ENCODE assay signal across 10 cellular contexts in the genomic region with DNA sequence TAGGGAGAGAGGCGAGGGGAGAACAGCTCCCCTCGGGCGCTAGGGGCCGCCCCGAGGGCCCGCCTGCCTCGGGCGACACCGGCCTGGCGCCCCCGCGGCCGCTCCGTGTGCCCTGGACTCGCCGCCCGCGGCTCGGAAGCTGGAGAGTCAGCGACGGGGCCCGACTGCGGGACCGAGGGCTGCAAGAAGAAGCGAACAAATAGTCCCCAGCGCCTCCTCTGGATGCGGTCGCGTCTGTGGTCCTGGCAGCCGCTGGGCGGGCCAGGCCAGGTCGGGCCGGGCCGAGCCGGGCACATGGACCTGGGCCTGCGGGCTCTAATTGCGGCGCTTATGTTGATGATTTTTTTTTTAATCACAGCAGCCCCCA. TPM values are rescaled to one million over a fixed set of nuclear protein-coding genes. Genes with fewer than 3 reads are reported as not detected.
DNase-seq lines count a peak whose midpoint lies in the region; ATAC-seq and TF ChIP-seq lines count a peak whose summit lies in the region.
"Had no signal": no experiment of that assay in that cellular context is flagged by ENCODE, and none has a peak within 500 bp of the region (broad histone marks: within the 10 kb centered on the region; RNA-seq: fewer than 3 reads in every experiment).

No MANE protein-coding gene starts in this region.

- H3K4me1 Mint-ChIP-seq in effector memory CD8-positive, alpha-beta T cell (ENCODE audit: low read depth in 2 of 2) = peaks cover 6 to 9% of the 10 kb centered on the region in 2 donors
- peaks cover 9 to 21% (median 14%) of the 10 kb centered on the region in 4 donors for H3K4me1 Mint-ChIP-seq in naive thymus-derived CD8-positive, alpha-beta T cell

- ATAC-seq in Right ventricle myocardium inferior = no peak
- peak; percentile 35 for ATAC-seq in effector memory CD8-positive, alpha-beta T cell (replicated peaks)
- ATAC-seq in naive thymus-derived CD8-positive, alpha-beta T cell = peak; percentile 24 to 27
- ATAC-seq in HG03045 (IDR thresholded peaks at IDR 0.05; ENCODE audit: unreplicated experiment) = no peak

- TF ChIP-seq POLR2A in vagina (IDR thresholded peaks at IDR 0.05) = no peak

- H3K4me3 Mint-ChIP-seq in effector memory CD8-positive, alpha-beta T cell = peak overlapping the region; percentile 43 to 49
- H3K4me3 Mint-ChIP-seq in naive thymus-derived CD8-positive, alpha-beta T cell = peak overlapping the region; percentile 57 to 85 (median 78)
- H3K4me3 Mint-ChIP-seq: T-helper 2 cell treated with Interferon-gamma antibody and Interleukin-4, amounts not matched to agents 5 μg/mL and 100 μg/mL, for 36 hours had no signal

- intact Hi-C loops in Right ventricle myocardium inferior (cut with DNase I) = no loop called here
- intact Hi-C loops in vagina (cut with DNase I) = loop anchor here (5.0 to 10.0 kb wide), 2 partner anchors 695 to 1023 kb away; no protein-coding TSS in a partner anchor

- H3K27me3 ChIP-seq in cardiac muscle cell (peaks cover 100% of the 10 kb centered on the region), vagina (no peaks in the 10 kb centered on the region)

- H3K27ac ChIP-seq in cardiac muscle cell = no peak overlapping the region
- peak overlapping the region; percentile 77 for H3K27ac ChIP-seq in vagina

- H3K36me3 Mint-ChIP-seq in effector memory CD8-positive, alpha-beta T cell (ENCODE audit: insufficient read depth) = peaks cover 49% of the 10 kb centered on the region
- peaks cover 3 to 10% (median 6%) of the 10 kb centered on the region in 3 donors for H3K36me3 Mint-ChIP-seq in naive thymus-derived CD8-positive, alpha-beta T cell

- POLR2A ChIA-PET in naive thymus-derived CD8-positive, alpha-beta T cell (lab: Charles Lee) = interaction anchor here (0.5 to 0.9 kb wide), 2 partner anchors 706 to 1073 kb away, joined by 3 read pairs; no protein-coding TSS in a partner anchor

- H3K4me3 ChIP-seq in cardiac muscle cell = peak overlapping the region; percentile 30
- H3K4me3 ChIP-seq in vagina = peak overlapping the region; percentile 33 to 47

- H3K9me3 ChIP-seq in cardiac muscle cell (ENCODE audit: low read depth) = no peaks in the 10 kb centered on the region
- H3K9me3 ChIP-seq in vagina = no peaks in the 10 kb centered on the region

- no peaks in the 10 kb centered on the region for H3K36me3 ChIP-seq in cardiac muscle cell
- H3K36me3 ChIP-seq in vagina = peaks cover 0 to 5% of the 10 kb centered on the region in 2 donors

- H3K27ac Mint-ChIP-seq in effector memory CD8-positive, alpha-beta T cell = no peak overlapping the region
- H3K27ac Mint-ChIP-seq in naive thymus-derived CD8-positive, alpha-beta T cell = no peak overlapping the region

- no peaks in the 10 kb centered on the region for H3K4me1 ChIP-seq in cardiac muscle cell (ENCODE audit: low read depth)
- peaks cover 11% of the 10 kb centered on the region for H3K4me1 ChIP-seq in vagina

- DNase-seq in cardiac muscle cell (ENCODE audit: low read depth in 1 of 2, low spot score in 1 of 2) (no peak), Right ventricle myocardium inferior (ENCODE audit: missing footprints) (no peak), vagina (ENCODE audit: extremely low spot score in 2 of 2) (no peak), dermis blood vessel endothelial cell (no peak), NCI-H187 (lab: John Stamatoyannopoulos, UW) (no peak)
- no peak for DNase-seq in effector memory CD8-positive, alpha-beta T cell
- no peak for DNase-seq in naive thymus-derived CD8-positive, alpha-beta T cell

- H3K27me3 Mint-ChIP-seq in effector memory CD8-positive, alpha-beta T cell = peaks cover 83 to 85% of the 10 kb centered on the region in 2 donors
- peaks cover 59 to 87% (median 76%) of the 10 kb centered on the region in 5 donors for H3K27me3 Mint-ChIP-seq in naive thymus-derived CD8-positive, alpha-beta T cell

- TF ChIP-seq CTCF in cardiac muscle cell (IDR thresholded peaks at IDR 0.05; ENCODE audit: low read depth, low read length) (no peak), vagina (IDR thresholded peaks at IDR 0.05) (no peak)

- H3K9me3 Mint-ChIP-seq in effector memory CD8-positive, alpha-beta T cell = no peaks in the 10 kb centered on the region
- H3K9me3 Mint-ChIP-seq in naive thymus-derived CD8-positive, alpha-beta T cell = peaks cover 0 to 28% (median 11%) of the 10 kb centered on the region in 9 donors
- H3K9me3 Mint-ChIP-seq: T-helper 2 cell treated with Interferon-gamma antibody and Interleukin-4, amounts not matched to agents 5 μg/mL and 100 μg/mL, for 36 hours had no signal

RNA-seq across cellular contexts. Expression of a gene that starts 0.3 kb away (rescaled TPM):
- total RNA-seq in cardiac muscle cell (not detected in 2 replicates), Right ventricle myocardium inferior (not detected), vagina (12.5 TPM), dermis blood vessel endothelial cell (24.5 and 28.4 TPM in 2 replicates)
- not detected in 2 replicates for polyA plus RNA-seq in cardiac muscle cell
- total RNA-seq in naive thymus-derived CD8-positive, alpha-beta T cell = not detected
- polyA plus RNA-seq in naive thymus-derived CD8-positive, alpha-beta T cell = not detected

RNA-seq across cellular contexts. Expression of a gene that starts 5.7 kb away (rescaled TPM):
- total RNA-seq in cardiac muscle cell (not detected in 2 replicates), Right ventricle myocardium inferior (not detected), vagina (19.6 TPM), dermis blood vessel endothelial cell (7.7 and 15.2 TPM in 2 replicates)
- polyA plus RNA-seq in cardiac muscle cell = not detected in 2 replicates
- not detected for total RNA-seq in naive thymus-derived CD8-positive, alpha-beta T cell
- not detected for polyA plus RNA-seq in naive thymus-derived CD8-positive, alpha-beta T cell
- total RNA-seq: LHCN-M2 had no signal

RNA-seq across cellular contexts. Expression of a gene that starts 7.3 kb away (rescaled TPM):
- not detected in 2 replicates for total RNA-seq in cardiac muscle cell
- not detected in 2 replicates for polyA plus RNA-seq in cardiac muscle cell
- 0.16 TPM for total RNA-seq in Right ventricle myocardium inferior
- total RNA-seq in naive thymus-derived CD8-positive, alpha-beta T cell = not detected
- polyA plus RNA-seq in naive thymus-derived CD8-positive, alpha-beta T cell = not detected
- total RNA-seq in vagina = 10.3 TPM
- 30.3 and 33.0 TPM in 2 replicates for total RNA-seq in dermis blood vessel endothelial cell

RNA-seq across cellular contexts. Expression of a gene that starts 15.2 kb away (rescaled TPM):
- total RNA-seq in cardiac muscle cell (not detected in 2 replicates), Right ventricle myocardium inferior (not detected), vagina (19.4 TPM), dermis blood vessel endothelial cell (0.17 TPM in 1 of 2 replicates, not detected in the other)
- not detected in 2 replicates for polyA plus RNA-seq in cardiac muscle cell
- not detected for total RNA-seq in naive thymus-derived CD8-positive, alpha-beta T cell
- polyA plus RNA-seq in naive thymus-derived CD8-positive, alpha-beta T cell = not detected
- total RNA-seq: LHCN-M2 had no signal

RNA-seq across cellular contexts. Expression of a gene that starts 22.7 kb away (rescaled TPM):
- total RNA-seq in cardiac muscle cell (not detected in 2 replicates), Right ventricle myocardium inferior (not detected), vagina (1.7 TPM), dermis blood vessel endothelial cell (not detected in 2 replicates)
- not detected in 2 replicates for polyA plus RNA-seq in cardiac muscle cell
- total RNA-seq in naive thymus-derived CD8-positive, alpha-beta T cell = not detected
- not detected for polyA plus RNA-seq in naive thymus-derived CD8-positive, alpha-beta T cell
- total RNA-seq: LHCN-M2 had no signal

Comparison
In these comparisons a context has a peak if more than half of its experiments do, and no peak if none do; other contexts are left out.
1. ATAC-seq: peak in effector memory CD8-positive, alpha-beta T cell (single experiment) and naive thymus-derived CD8-positive, alpha-beta T cell (2 of 2); none in Right ventricle myocardium inferior (single experiment) and HG03045 (single experiment).
2. RNA of a gene that starts 0.3 kb away (total RNA-seq): 24.5 to 28.4 TPM in dermis blood vessel endothelial cell and 12.5 TPM in vagina (single experiment); not detected in Right ventricle myocardium inferior (single experiment), not detected in cardiac muscle cell and not detected in naive thymus-derived CD8-positive, alpha-beta T cell; every median in the first group is over 10 times any median in the second.